Comparison of ENCODE assay signal across 9 cellular contexts in the genomic region with DNA sequence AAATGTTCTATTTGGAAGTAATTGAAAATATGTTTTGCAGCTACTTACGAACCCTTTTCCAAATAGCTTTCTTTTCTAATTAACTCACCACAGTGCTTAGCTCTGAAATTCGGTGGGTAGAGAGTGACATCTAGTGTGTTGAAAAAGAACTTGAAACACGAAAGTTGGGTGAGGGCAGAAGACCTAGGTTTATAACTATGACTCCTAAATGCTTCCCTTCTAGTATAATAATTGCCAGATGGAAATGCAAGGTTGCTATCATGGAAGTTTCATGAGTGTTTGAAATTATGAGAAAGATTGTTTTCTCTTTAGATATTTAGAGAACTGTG.
A peak's percentile ranks its signal among the peaks of the same experiment; 100 is the strongest.
DNase-seq lines count a peak whose midpoint lies in the region; ATAC-seq, FAIRE-seq and TF ChIP-seq lines count a peak whose summit lies in the region.
"Had no signal": no experiment of that assay in that cellular context is flagged by ENCODE, and none has a peak within 500 bp of the region (broad histone marks: within the 10 kb centered on the region; RNA-seq: fewer than 3 reads in every experiment).

No MANE protein-coding gene starts in this region.

- H3K9me3 ChIP-seq in cardiac muscle cell (ENCODE audit: low read depth) (no peaks in the 10 kb centered on the region), small intestine (ENCODE audit: control insufficient read depth, low read depth) (no peaks in the 10 kb centered on the region), ovary (no peaks in the 10 kb centered on the region)
- H3K9me3 ChIP-seq: neutrophil had no signal

- DNase-seq in COLO829 (ENCODE audit: low spot score): peak; percentile 51
- peak; percentile 59 for DNase-seq in M059J (ENCODE audit: low read depth)
- DNase-seq in SKM-1 treated with dmso at 0.1 percent for 144 hours (lab: John Stamatoyannopoulos, UW; ENCODE audit: unreplicated experiment): peak; percentile 51
- peak; percentile 53 to 72 for DNase-seq in cardiac muscle cell (ENCODE audit: low read depth in 1 of 2, low spot score in 1 of 2)
- DNase-seq in small intestine: peak; percentile 19
- no peak for DNase-seq in ureter (ENCODE audit: low spot score)
- DNase-seq in ovary: no peak

- no peak for TF ChIP-seq POLR2A in ovary (IDR thresholded peaks at IDR 0.05)

- TF ChIP-seq CTCF in cardiac muscle cell (IDR thresholded peaks at IDR 0.05; ENCODE audit: low read depth, low read length) (peak; percentile 45), ovary (IDR thresholded peaks at IDR 0.05) (no peak)

- peak; percentile 76 for ATAC-seq in GM19438 (IDR thresholded peaks at IDR 0.05; ENCODE audit: low read depth, unreplicated experiment)

- H3K36me3 ChIP-seq in cardiac muscle cell (no peaks in the 10 kb centered on the region), small intestine (ENCODE audit: control insufficient read depth in 2 of 2, insufficient read depth in 2 of 2, low read length in 2 of 2) (no peaks in the 10 kb centered on the region), ovary (no peaks in the 10 kb centered on the region)
- H3K36me3 ChIP-seq: neutrophil had no signal

- 10 to 22% (median 15%) methylated on average over 3 of the region's 3 CpGs for WGBS in small intestine, 3 donors
- 1 to 4% (median 3%) methylated on average over 3 of the region's 3 CpGs for WGBS in ovary, 3 donors

- intact Hi-C loops in ovary (cut with DNase I): no loop called here

- no peaks in the 10 kb centered on the region for H3K4me1 ChIP-seq in cardiac muscle cell (ENCODE audit: low read depth)
- no peaks in the 10 kb centered on the region for H3K4me1 ChIP-seq in small intestine (ENCODE audit: control insufficient read depth in 2 of 2, insufficient read depth in 1 of 2, low read depth in 1 of 2, low read length in 1 of 2)
- H3K4me1 ChIP-seq in ovary (ENCODE audit: insufficient read depth): no peaks in the 10 kb centered on the region

- FAIRE-seq in small intestine (lab: Jason Lieb, UNC): no peak

- H3K27me3 ChIP-seq in cardiac muscle cell: no peaks in the 10 kb centered on the region
- H3K27me3 ChIP-seq in small intestine (ENCODE audit: control insufficient read depth in 2 of 2, insufficient read depth in 2 of 2, low read length in 2 of 2): no peaks in the 10 kb centered on the region
- no peaks in the 10 kb centered on the region for H3K27me3 ChIP-seq in ovary
- H3K27me3 ChIP-seq: neutrophil had no signal

- H3K27ac ChIP-seq in cardiac muscle cell (no peak overlapping the region), small intestine (ENCODE audit: low read depth in 1 of 2, low read length in 1 of 2) (no peak overlapping the region), ovary (no peak overlapping the region)

- no peak for TF ChIP-seq EP300 in ovary (IDR thresholded peaks at IDR 0.05)

- H3K4me3 ChIP-seq in cardiac muscle cell: no peak overlapping the region
- H3K4me3 ChIP-seq in small intestine (ENCODE audit: low read depth in 1 of 2, low read length in 2 of 2): no peak overlapping the region
- H3K4me3 ChIP-seq in ovary: no peak overlapping the region

Comparison
In these comparisons a context has a peak if more than half of its experiments do, and no peak if none do; other contexts are left out.
1. DNase-seq: peak in COLO829 (single experiment), M059J (single experiment), SKM-1 treated with dmso at 0.1 percent for 144 hours (single experiment), cardiac muscle cell (2 of 2) and small intestine (single experiment); none in ureter (single experiment) and ovary (0 of 5).